ENCODE assay signal across 30 cellular contexts in genomic region chr14:90587918-90588317, GRCh38.
"Had no signal": no experiment of that assay in that cellular context is flagged by ENCODE, and none has a peak within 500 bp of the region (broad histone marks: within the 10 kb centered on the region; RNA-seq: fewer than 3 reads in every experiment).

No MANE protein-coding gene starts in this region.

- DNase-seq: activated CD4-positive, alpha-beta memory T cell treated with anti-CD3 and anti-CD28 coated beads for 36 hours; activated CD4-positive, alpha-beta T cell treated with anti-CD3 and anti-CD28 coated beads, Interleukin-2, amount 10 ng/mL, durations not matched to agents 24 days and 14 days; activated CD4-positive, CD25-positive, alpha-beta regulatory T cell treated with anti-CD3 and anti-CD28 coated beads, Interleukin-2, amount 50 U/mL, for 72 hours; activated CD8-positive, alpha-beta memory T cell treated with anti-CD3 and anti-CD28 coated beads, Interleukin-2, amount 50 U/mL, for 48 hours; activated gamma-delta T cell; activated naive CD4-positive, alpha-beta T cell treated with anti-CD3 and anti-CD28 coated beads, Interleukin-2, amount 50 U/mL, for 16 hours; activated T-cell treated with anti-CD3 and anti-CD28 coated beads, Interleukin-2, amount 50 U/mL, for 24 hours; amygdala; caudate nucleus; cortex of kidney; effector memory CD8-positive, alpha-beta T cell; erythroblast; head of caudate nucleus; hippocampal formation; left cardiac atrium; naive thymus-derived CD4-positive, alpha-beta T cell; nucleus accumbens; pancreas; stimulated activated CD4-positive, alpha-beta T cell treated with anti-CD3 and anti-CD28 coated beads, Interleukin-2, amount 100 ng/mL, for 24 hours; stimulated activated naive CD4-positive, alpha-beta T cell; SW 1271; T-helper 9 cell; WERI-Rb-1 had no signal

- H3K4me1 ChIP-seq: pancreas, prostate gland, suprapubic skin, tibial artery had no signal

- H3K4me3 ChIP-seq: pancreas, prostate gland, skin epidermis, suprapubic skin, tibial artery had no signal

- H3K27ac ChIP-seq: pancreas, prostate gland, skin epidermis, suprapubic skin, tibial artery, WERI-Rb-1 had no signal

- ATAC-seq: effector memory CD8-positive, alpha-beta T cell; naive thymus-derived CD4-positive, alpha-beta T cell; pancreas; right cardiac atrium had no signal

- H3K27me3 ChIP-seq: pancreas, suprapubic skin, tibial artery had no signal

- H3K27me3 Mint-ChIP-seq: activated CD4-positive, alpha-beta memory T cell treated with anti-CD3 and anti-CD28 coated beads for 36 hours; activated CD4-positive, alpha-beta T cell treated with anti-CD3 and anti-CD28 coated beads, Interleukin-2, amount 10 ng/mL, durations not matched to agents 24 days and 14 days; activated T-cell treated with anti-CD3 and anti-CD28 coated beads, Interleukin-2, amount 50 U/mL, for 24 hours; naive thymus-derived CD4-positive, alpha-beta T cell had no signal

- H3K36me3 Mint-ChIP-seq: activated CD4-positive, alpha-beta memory T cell treated with anti-CD3 and anti-CD28 coated beads for 36 hours; naive thymus-derived CD4-positive, alpha-beta T cell had no signal

- H3K9me3 ChIP-seq: pancreas, prostate gland, suprapubic skin, tibial artery had no signal

- H3K4me1 Mint-ChIP-seq: activated CD4-positive, alpha-beta T cell treated with anti-CD3 and anti-CD28 coated beads, Interleukin-2, amount 10 ng/mL, durations not matched to agents 24 days and 14 days; mesothelial cell of epicardium; naive thymus-derived CD4-positive, alpha-beta T cell had no signal

- H3K27ac Mint-ChIP-seq: activated CD4-positive, alpha-beta memory T cell treated with anti-CD3 and anti-CD28 coated beads for 36 hours; activated CD4-positive, alpha-beta T cell treated with anti-CD3 and anti-CD28 coated beads, Interleukin-2, amount 10 ng/mL, durations not matched to agents 24 days and 14 days; activated T-cell treated with anti-CD3 and anti-CD28 coated beads, Interleukin-2, amount 50 U/mL, for 24 hours; effector memory CD8-positive, alpha-beta T cell; mesothelial cell of epicardium; naive thymus-derived CD4-positive, alpha-beta T cell; T-helper 1 cell treated with Interleukin-12 subunit alpha and Interleukin-12 subunit beta and Interleukin-4 antibody, amounts not matched to agents 30 μg/mL and 1 μg/mL, for 36 hours had no signal

- H3K36me3 ChIP-seq: prostate gland had no signal

- H3K9me3 Mint-ChIP-seq: activated CD4-positive, alpha-beta memory T cell treated with anti-CD3 and anti-CD28 coated beads for 36 hours; activated CD4-positive, alpha-beta T cell treated with anti-CD3 and anti-CD28 coated beads, Interleukin-2, amount 10 ng/mL, durations not matched to agents 24 days and 14 days; activated T-cell treated with anti-CD3 and anti-CD28 coated beads, Interleukin-2, amount 50 U/mL, for 24 hours; effector memory CD8-positive, alpha-beta T cell; mesothelial cell of epicardium; naive thymus-derived CD4-positive, alpha-beta T cell; T-helper 1 cell treated with Interleukin-12 subunit alpha and Interleukin-12 subunit beta and Interleukin-4 antibody, amounts not matched to agents 30 μg/mL and 1 μg/mL, for 36 hours had no signal

- H3K4me3 Mint-ChIP-seq: activated CD4-positive, alpha-beta memory T cell treated with anti-CD3 and anti-CD28 coated beads for 36 hours; activated CD4-positive, alpha-beta T cell treated with anti-CD3 and anti-CD28 coated beads, Interleukin-2, amount 10 ng/mL, durations not matched to agents 24 days and 14 days; activated T-cell treated with anti-CD3 and anti-CD28 coated beads, Interleukin-2, amount 50 U/mL, for 24 hours; effector memory CD8-positive, alpha-beta T cell; mesothelial cell of epicardium; naive thymus-derived CD4-positive, alpha-beta T cell; T-helper 1 cell treated with Interleukin-12 subunit alpha and Interleukin-12 subunit beta and Interleukin-4 antibody, amounts not matched to agents 30 μg/mL and 1 μg/mL, for 36 hours had no signal
